Comparison of ENCODE assay signal across 34 cellular contexts in genomic region chr10:5992398-5992797, GRCh38.
"Had no signal": no experiment of that assay in that cellular context is flagged by ENCODE, and none has a peak within 500 bp of the region (broad histone marks: within the 10 kb centered on the region; RNA-seq: fewer than 3 reads in every experiment).

No MANE protein-coding gene starts in this region.

- H3K4me3 ChIP-seq: MG63 had no signal

- H3K27me3 ChIP-seq: MG63 had no signal

- H3K36me3 ChIP-seq: MG63 had no signal

- DNase-seq: Karpas-422, Kasumi-1, MG63, MM.1S, MV-4-11, NCI-H1048, NCI-H1092, NCI-H1092 treated with DMSO at 0.1 percent for 48 hours, NCI-H1105, NCI-H1105 treated with DMSO at 0.1 percent for 48 hours, NCI-H1417, NCI-H1417 treated with DMSO at 0.1 percent for 48 hours, NCI-H1436, NCI-H1436 treated with DMSO at 0.1 percent for 48 hours, NCI-H146, NCI-H1694, NCI-H1694 treated with DMSO at 0.1 percent for 48 hours, NCI-H187, NCI-H187 treated with DMSO at 0.1 percent for 48 hours, NCI-H1930, NCI-H2029, NCI-H2029 treated with DMSO at 0.1 percent for 48 hours, NCI-H2081, NCI-H2081 treated with DMSO at 0.1 percent for 48 hours, NCI-H2107, NCI-H2171, NCI-H2171 treated with DMSO at 0.1 percent for 48 hours, NCI-H2227 treated with DMSO at 0.1 percent for 48 hours, NCI-H226, NCI-H345, NCI-H446, NCI-H446 treated with DMSO at 0.1 percent for 48 hours, NCI-H510A, NCI-H510A treated with DMSO at 0.1 percent for 48 hours had no signal
